In the genomic region with DNA sequence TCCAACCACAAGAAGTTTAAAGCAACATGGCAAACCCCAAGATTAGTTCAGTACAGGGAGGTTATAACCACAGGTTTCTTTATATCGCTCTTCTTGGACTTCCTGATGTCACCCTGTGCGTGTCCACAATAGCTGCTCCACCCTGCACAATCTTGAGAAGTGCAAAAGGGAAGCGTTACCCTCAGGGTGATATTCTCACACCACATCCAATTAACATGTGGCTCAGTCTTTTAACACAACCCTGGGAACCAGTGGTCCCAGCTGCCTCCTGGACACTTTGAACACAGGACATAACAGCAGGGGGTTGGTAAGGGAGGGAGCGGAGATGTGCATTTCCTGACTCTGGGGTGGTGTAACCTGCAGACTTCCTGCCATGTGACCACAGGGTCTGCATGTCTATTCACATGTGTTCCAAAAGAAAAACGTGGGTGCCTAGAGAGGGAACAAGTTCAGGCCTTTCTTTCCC, we compare ENCODE assay signal across 8 cellular contexts.
DNase-seq lines count a peak whose midpoint lies in the region; ATAC-seq and TF ChIP-seq lines count a peak whose summit lies in the region.

No MANE protein-coding gene starts in this region.

- H3K27me3 Mint-ChIP-seq in activated CD4-positive, alpha-beta T cell treated with anti-CD3 and anti-CD28 coated beads for 36 hours = no peaks in the 10 kb centered on the region
- no peaks in the 10 kb centered on the region for H3K27me3 Mint-ChIP-seq in nephron progenitor cell (ENCODE audit: low read depth, poor library complexity)

- H3K4me3 Mint-ChIP-seq in activated CD4-positive, alpha-beta T cell treated with anti-CD3 and anti-CD28 coated beads for 36 hours = peak overlapping the region; percentile 53
- no peak overlapping the region for H3K4me3 Mint-ChIP-seq in nephron progenitor cell

- ATAC-seq in Right ventricle myocardium superior (ENCODE audit: poor library complexity) (peak; percentile 41), HG03378 (IDR thresholded peaks at IDR 0.05; ENCODE audit: unreplicated experiment) (peak; percentile 95)
- ATAC-seq in activated CD4-positive, alpha-beta T cell treated with anti-CD3 and anti-CD28 coated beads for 36 hours = peak; percentile 83

- no peak for TF ChIP-seq POLR2A in erythroblast (IDR thresholded peaks at IDR 0.05; ENCODE audit: low read length)

- DNase-seq in Right ventricle myocardium superior (no peak), cardiac septum (ENCODE audit: low spot score) (no peak), erythroblast (lab: John Stamatoyannopoulos, UW) (peak; percentile 24 to 41), nephron progenitor cell (no peak), islet precursor cell (no peak)
- peak; percentile 55 for DNase-seq in activated CD4-positive, alpha-beta T cell treated with anti-CD3 and anti-CD28 coated beads for 36 hours
- DNase-seq in stimulated activated CD8-positive, alpha-beta memory T cell treated with anti-CD3 and anti-CD28 coated beads, Interleukin-4, amount 100 ng/mL, for 48 hours = peak; percentile 62

- H3K4me1 Mint-ChIP-seq in activated CD4-positive, alpha-beta T cell treated with anti-CD3 and anti-CD28 coated beads for 36 hours = peaks cover 56% of the 10 kb centered on the region
- H3K4me1 Mint-ChIP-seq in nephron progenitor cell = peaks cover 19% of the 10 kb centered on the region

- POLR2A ChIA-PET in activated CD4-positive, alpha-beta T cell treated with anti-CD3 and anti-CD28 coated beads for 36 hours (lab: Charles Lee) = no interaction called here

- TF ChIP-seq CTCF in nephron progenitor cell (IDR thresholded peaks at IDR 0.05) = no peak

- H3K36me3 Mint-ChIP-seq in activated CD4-positive, alpha-beta T cell treated with anti-CD3 and anti-CD28 coated beads for 36 hours (ENCODE audit: low read depth) = no peaks in the 10 kb centered on the region
- no peaks in the 10 kb centered on the region for H3K36me3 Mint-ChIP-seq in nephron progenitor cell (ENCODE audit: low read depth)

- H3K27ac Mint-ChIP-seq in activated CD4-positive, alpha-beta T cell treated with anti-CD3 and anti-CD28 coated beads for 36 hours = peak overlapping the region; percentile 87
- no peak overlapping the region for H3K27ac Mint-ChIP-seq in nephron progenitor cell

- intact Hi-C loops in Right ventricle myocardium superior (cut with DNase I) (no loop called here), cardiac septum (cut with DNase I) (no loop called here)
- intact Hi-C loops in activated CD4-positive, alpha-beta T cell treated with anti-CD3 and anti-CD28 coated beads for 36 hours (cut with DNase I, micrococcal nuclease) = loop anchor here (2.0 to 5.0 kb wide), 4 partner anchors 21 to 186 kb away; a partner anchor contains a TSS

- no peaks in the 10 kb centered on the region for H3K9me3 Mint-ChIP-seq in activated CD4-positive, alpha-beta T cell treated with anti-CD3 and anti-CD28 coated beads for 36 hours (ENCODE audit: low read depth)
- H3K9me3 Mint-ChIP-seq in nephron progenitor cell = no peaks in the 10 kb centered on the region

- CTCF ChIA-PET in activated CD4-positive, alpha-beta T cell treated with anti-CD3 and anti-CD28 coated beads for 36 hours (lab: Charles Lee) = interaction anchor here (1.1 kb wide), 1 partner anchor 31 kb away, joined by 3 read pairs; no protein-coding TSS in a partner anchor

Comparison
In these comparisons a context has a peak if more than half of its experiments do, and no peak if none do; other contexts are left out.
1. ATAC-seq: peak in every context shown above with its lines; median percentile 95 in HG03378; 83 in activated CD4-positive, alpha-beta T cell treated with anti-CD3 and anti-CD28 coated beads for 36 hours; 41 in Right ventricle myocardium superior.
2. DNase-seq: peak in activated CD4-positive, alpha-beta T cell treated with anti-CD3 and anti-CD28 coated beads for 36 hours (single experiment), erythroblast (2 of 2) and stimulated activated CD8-positive, alpha-beta memory T cell treated with anti-CD3 and anti-CD28 coated beads, Interleukin-4, amount 100 ng/mL, for 48 hours (single experiment); none in Right ventricle myocardium superior (single experiment), cardiac septum (single experiment), nephron progenitor cell (single experiment) and islet precursor cell (single experiment).
3. intact Hi-C loops: an anchor here in activated CD4-positive, alpha-beta T cell treated with anti-CD3 and anti-CD28 coated beads for 36 hours (2.0 to 5.0 kb wide); none called in Right ventricle myocardium superior and cardiac septum.